Comparison of ENCODE assay signal across 1 cellular context in genomic region chr2:52404866-52405265, GRCh38.
TF ChIP-seq lines count a peak whose summit lies in the region.

No MANE protein-coding gene starts in this region.

TF ChIP-seq in A549, 52 proteins besides CTCF, POLR2A, EP300 and RAD21:
- TF ChIP-seq REST (IDR thresholded peaks at IDR 0.05) (no peak), JUNB (IDR thresholded peaks at IDR 0.05) (no peak)
TF ChIP-seq in A549: peak in this region for 0.
